In genomic region chr1:31583082-31583994, GRCh38 we compare ENCODE assay signal across 2 cellular contexts.
TF ChIP-seq lines count a peak whose summit lies in the region.

No MANE protein-coding gene starts in this region.

TF ChIP-seq in GM23338, 12 proteins besides CTCF, POLR2A, EP300 and RAD21:
- TF ChIP-seq, protein P1, sequence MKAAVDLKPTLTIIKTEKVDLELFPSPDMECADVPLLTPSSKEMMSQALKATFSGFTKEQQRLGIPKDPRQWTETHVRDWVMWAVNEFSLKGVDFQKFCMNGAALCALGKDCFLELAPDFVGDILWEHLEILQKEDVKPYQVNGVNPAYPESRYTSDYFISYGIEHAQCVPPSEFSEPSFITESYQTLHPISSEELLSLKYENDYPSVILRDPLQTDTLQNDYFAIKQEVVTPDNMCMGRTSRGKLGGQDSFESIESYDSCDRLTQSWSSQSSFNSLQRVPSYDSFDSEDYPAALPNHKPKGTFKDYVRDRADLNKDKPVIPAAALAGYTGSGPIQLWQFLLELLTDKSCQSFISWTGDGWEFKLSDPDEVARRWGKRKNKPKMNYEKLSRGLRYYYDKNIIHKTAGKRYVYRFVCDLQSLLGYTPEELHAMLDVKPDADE (IDR thresholded peaks at IDR 0.05), result no peak
- TF ChIP-seq REST (IDR thresholded peaks at IDR 0.05; ENCODE audit: unreplicated experiment), result no peak
- TF ChIP-seq ZNF114 (CRISPR knock-in tag; IDR thresholded peaks at IDR 0.05), result no peak
- TF ChIP-seq ZNF462 (CRISPR knock-in tag; IDR thresholded peaks at IDR 0.05), result no peak
- TF ChIP-seq NANOG (IDR thresholded peaks at IDR 0.05; ENCODE audit: borderline replicate concordance), result no peak

TF ChIP-seq in H1, 55 proteins besides CTCF, POLR2A, EP300 and RAD21:
- TF ChIP-seq EZH2 (IDR thresholded peaks at IDR 0.05; ENCODE audit: low read depth, low read length, severe bottlenecking), result no peak
- no peak for TF ChIP-seq TEAD4 (IDR thresholded peaks at IDR 0.05; ENCODE audit: low read depth, low read length)
- TF ChIP-seq KDM1A (IDR thresholded peaks at IDR 0.05; ENCODE audit: borderline replicate concordance, low read length), result no peak
- TF ChIP-seq, protein P2, sequence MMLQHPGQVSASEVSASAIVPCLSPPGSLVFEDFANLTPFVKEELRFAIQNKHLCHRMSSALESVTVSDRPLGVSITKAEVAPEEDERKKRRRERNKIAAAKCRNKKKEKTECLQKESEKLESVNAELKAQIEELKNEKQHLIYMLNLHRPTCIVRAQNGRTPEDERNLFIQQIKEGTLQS (IDR thresholded peaks at IDR 0.05; ENCODE audit: insufficient read depth, low read depth, low read length), result no peak
- TF ChIP-seq, protein P3, sequence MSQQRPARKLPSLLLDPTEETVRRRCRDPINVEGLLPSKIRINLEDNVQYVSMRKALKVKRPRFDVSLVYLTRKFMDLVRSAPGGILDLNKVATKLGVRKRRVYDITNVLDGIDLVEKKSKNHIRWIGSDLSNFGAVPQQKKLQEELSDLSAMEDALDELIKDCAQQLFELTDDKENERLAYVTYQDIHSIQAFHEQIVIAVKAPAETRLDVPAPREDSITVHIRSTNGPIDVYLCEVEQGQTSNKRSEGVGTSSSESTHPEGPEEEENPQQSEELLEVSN (IDR thresholded peaks at IDR 0.05), result no peak
- TF ChIP-seq CHD7 (IDR thresholded peaks at IDR 0.05; ENCODE audit: insufficient replicate concordance, low read length), result no peak
- TF ChIP-seq JUN (IDR thresholded peaks at IDR 0.05; ENCODE audit: low read depth, low read length), result no peak
- TF ChIP-seq HDAC6 (IDR thresholded peaks at IDR 0.05; ENCODE audit: low read depth, low read length), result no peak
- TF ChIP-seq BRCA1 (IDR thresholded peaks at IDR 0.05; ENCODE audit: low read depth, low read length), result no peak
- no peak for TF ChIP-seq GABPA (IDR thresholded peaks at IDR 0.05; ENCODE audit: borderline replicate concordance, insufficient read depth, low read length)
- TF ChIP-seq TBP (IDR thresholded peaks at IDR 0.05; ENCODE audit: low read depth, low read length), result no peak
- no peak for TF ChIP-seq SRF (IDR thresholded peaks at IDR 0.05; ENCODE audit: low read depth, low read length)
- TF ChIP-seq CBX5 (IDR thresholded peaks at IDR 0.05; ENCODE audit: low read depth, low read length), result no peak
- no peak for TF ChIP-seq CHD1 (IDR thresholded peaks at IDR 0.05; ENCODE audit: low read depth, low read length)
- no peak for TF ChIP-seq MAX (IDR thresholded peaks at IDR 0.05)
- TF ChIP-seq SUZ12 (IDR thresholded peaks at IDR 0.05; ENCODE audit: low read length), result no peak
- TF ChIP-seq ASH2L (IDR thresholded peaks at IDR 0.05; ENCODE audit: low read length), result no peak
- no peak for TF ChIP-seq YY1 (IDR thresholded peaks at IDR 0.05; ENCODE audit: low read depth, low read length)
- TF ChIP-seq RFX5 (IDR thresholded peaks at IDR 0.05; ENCODE audit: borderline replicate concordance, low read depth, low read length), result no peak
- TF ChIP-seq FOSL1 (IDR thresholded peaks at IDR 0.05; ENCODE audit: insufficient read depth, low read depth, low read length), result no peak
